Comparison of ENCODE assay signal across 1 cellular context in genomic region chr7:151896486-151896885, GRCh38.
TF ChIP-seq lines count a peak whose summit lies in the region.

No MANE protein-coding gene starts in this region.

TF ChIP-seq in HCT116, 20 proteins besides CTCF, POLR2A, EP300 and RAD21 (continued from another document):
- no peak for TF ChIP-seq YY1 (IDR thresholded peaks at IDR 0.05; ENCODE audit: extremely low read depth, insufficient replicate concordance, low read depth, low read length)
- TF ChIP-seq FOSL1 (IDR thresholded peaks at IDR 0.05; ENCODE audit: low read depth), result no peak
- TF ChIP-seq EGR1 (IDR thresholded peaks at IDR 0.05; ENCODE audit: low read depth), result no peak
- TF ChIP-seq, protein P1, sequence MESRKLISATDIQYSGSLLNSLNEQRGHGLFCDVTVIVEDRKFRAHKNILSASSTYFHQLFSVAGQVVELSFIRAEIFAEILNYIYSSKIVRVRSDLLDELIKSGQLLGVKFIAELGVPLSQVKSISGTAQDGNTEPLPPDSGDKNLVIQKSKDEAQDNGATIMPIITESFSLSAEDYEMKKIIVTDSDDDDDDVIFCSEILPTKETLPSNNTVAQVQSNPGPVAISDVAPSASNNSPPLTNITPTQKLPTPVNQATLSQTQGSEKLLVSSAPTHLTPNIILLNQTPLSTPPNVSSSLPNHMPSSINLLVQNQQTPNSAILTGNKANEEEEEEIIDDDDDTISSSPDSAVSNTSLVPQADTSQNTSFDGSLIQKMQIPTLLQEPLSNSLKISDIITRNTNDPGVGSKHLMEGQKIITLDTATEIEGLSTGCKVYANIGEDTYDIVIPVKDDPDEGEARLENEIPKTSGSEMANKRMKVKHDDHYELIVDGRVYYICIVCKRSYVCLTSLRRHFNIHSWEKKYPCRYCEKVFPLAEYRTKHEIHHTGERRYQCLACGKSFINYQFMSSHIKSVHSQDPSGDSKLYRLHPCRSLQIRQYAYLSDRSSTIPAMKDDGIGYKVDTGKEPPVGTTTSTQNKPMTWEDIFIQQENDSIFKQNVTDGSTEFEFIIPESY (IDR thresholded peaks at IDR 0.05; ENCODE audit: extremely low read depth, insufficient replicate concordance, low read length), result no peak
- no peak for TF ChIP-seq MAX (IDR thresholded peaks at IDR 0.05)
- TF ChIP-seq SRF (IDR thresholded peaks at IDR 0.05; ENCODE audit: low read depth), result no peak
- TF ChIP-seq ELF1 (IDR thresholded peaks at IDR 0.05; ENCODE audit: borderline replicate concordance, low read depth), result no peak
